ENCODE assay signal across 8 cellular contexts in the genomic region with DNA sequence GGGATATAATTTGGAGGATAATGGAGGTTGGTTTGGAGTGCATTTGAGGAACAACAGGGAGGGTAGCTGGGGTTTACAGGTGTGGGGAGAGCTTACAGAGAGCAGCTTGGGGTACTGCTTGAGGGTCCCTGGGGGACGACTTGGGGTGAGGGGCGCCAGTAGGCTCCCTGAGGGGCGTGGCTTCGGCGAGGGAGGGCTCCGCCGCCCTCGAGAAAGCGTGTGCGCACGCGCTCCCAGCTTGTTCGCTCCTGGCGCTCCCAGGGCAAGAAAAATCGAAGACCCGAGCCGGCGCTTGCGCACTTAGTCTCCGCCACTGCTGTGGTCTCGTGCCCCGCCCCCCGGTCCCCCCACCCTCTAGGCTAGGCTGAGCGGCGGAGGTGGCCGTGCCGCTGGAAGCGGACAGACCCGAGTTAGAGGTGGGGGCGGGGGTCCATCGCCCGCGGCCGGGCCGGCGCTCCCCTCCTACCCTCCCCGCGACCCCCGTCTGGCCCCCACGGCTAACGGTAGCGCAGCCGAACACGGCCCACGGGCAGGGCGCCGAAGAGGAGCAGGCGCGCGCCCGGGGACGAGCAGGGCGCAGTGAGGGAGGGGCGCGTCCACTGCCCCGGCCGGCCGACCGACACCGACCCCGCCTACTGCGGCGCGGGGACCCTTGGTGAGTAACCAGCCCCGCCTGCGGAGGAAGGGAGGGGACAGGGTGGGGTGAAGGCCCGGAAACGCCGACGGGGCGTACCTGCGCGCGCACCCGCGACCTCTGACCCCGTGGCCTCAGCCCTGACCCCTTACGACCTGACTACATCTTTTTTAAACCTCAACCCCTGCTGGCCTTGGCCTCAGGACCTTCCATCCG. TPM values are rescaled to one million over a fixed set of nuclear protein-coding genes. Genes with fewer than 3 reads are reported as not detected.
DNase-seq lines count a peak whose midpoint lies in the region; ATAC-seq and TF ChIP-seq lines count a peak whose summit lies in the region.

No MANE protein-coding gene starts in this region.

- peak overlapping the region; percentile 68; the same call in 1 of the 2 replicates for H3K9ac ChIP-seq in iPS-20b (ENCODE audit: low read depth, low read length)

- no peaks in the 10 kb centered on the region for H3K36me3 ChIP-seq in iPS-20b (ENCODE audit: insufficient read depth, low read depth, low read length)
- H3K36me3 ChIP-seq in spleen, result no peaks in the 10 kb centered on the region

- no peak for TF ChIP-seq POLR2A in spleen (IDR thresholded peaks at IDR 0.05)

- in situ Hi-C loops in astrocyte of the spinal cord (cut with HindIII; ENCODE audit: low sequenced_read_pairs), result no loop called here

- intact Hi-C loops in spleen (cut with DNase I; ENCODE audit: low total_unique reads), result no loop called here

- no peak overlapping the region for H3K27ac ChIP-seq in iPS-20b (ENCODE audit: low read length)
- peak overlapping the region; percentile 82 to 95 (median 90) for H3K27ac ChIP-seq in spleen

- 1 to 43% (median 3%) methylated on average over 16 to 76 of the region's 79 CpGs for WGBS in spleen, 5 donors

- ATAC-seq in HG03521 (IDR thresholded peaks at IDR 0.05; ENCODE audit: unreplicated experiment) (no peak), HG03520 (IDR thresholded peaks at IDR 0.05; ENCODE audit: unreplicated experiment) (no peak)

- no peaks in the 10 kb centered on the region for H3K4me1 ChIP-seq in iPS-20b (ENCODE audit: insufficient read depth, low read length)
- peaks cover 0 to 15% (median 0%) of the 10 kb centered on the region in 6 donors for H3K4me1 ChIP-seq in spleen

- no peaks in the 10 kb centered on the region for H3K27me3 ChIP-seq in iPS-20b (ENCODE audit: insufficient read depth, low read length)
- no peaks in the 10 kb centered on the region for H3K27me3 ChIP-seq in spleen (replicated peaks in 1 of 7)

- H3K4me3 ChIP-seq in astrocyte of the spinal cord (ENCODE audit: low read depth, low read length) (peak overlapping the region; percentile 45), iPS-20b (ENCODE audit: low read length) (peak overlapping the region; percentile 86), spleen (peak overlapping the region; percentile 25 to 79 (median 50))

- TF ChIP-seq CTCF in astrocyte of the spinal cord (IDR thresholded peaks at IDR 0.05; ENCODE audit: low read depth, low read length), result no peak
- no peak for TF ChIP-seq CTCF in spleen (IDR thresholded peaks at IDR 0.05 in 8 of 11, conservative IDR thresholded peaks at IDR 0.05 in 3 of 11)

- DNase-seq in GDM1 (lab: John Stamatoyannopoulos, UW) (peak; percentile 39), KG1 (lab: John Stamatoyannopoulos, UW) (peak; percentile 31), T-helper 1 cell (peak; percentile 19 to 71 (median 41)), astrocyte of the spinal cord (ENCODE audit: low read depth, low spot score) (peak; percentile 48), spleen (peak; percentile 89)

- H3K9me3 ChIP-seq in iPS-20b (ENCODE audit: insufficient read depth, low read depth, low read length) (no peaks in the 10 kb centered on the region), spleen (no peaks in the 10 kb centered on the region)

RNA-seq across cellular contexts. Expression of a gene that starts 5.4 kb away (rescaled TPM):
- total RNA-seq in spleen, result 1 to 10 TPM; 4.8 to 8.6 (median 7.1) TPM
- 1 to 10 TPM; 1.1 to 2.5 (median 1.4) TPM for polyA plus RNA-seq in spleen

RNA-seq across cellular contexts. Expression of a gene that starts 10.3 kb away (rescaled TPM):
- 10 to 100 TPM; 47.1 to 79.1 (median 64.9) TPM for total RNA-seq in spleen
- 10 to 100 TPM; 16.0 to 35.8 (median 18.7) TPM for polyA plus RNA-seq in spleen

RNA-seq across cellular contexts. Expression of a gene that starts 20.4 kb away (rescaled TPM):
- 10 to 100 TPM; 15.4 to 23.7 (median 18.9) TPM for total RNA-seq in spleen
- polyA plus RNA-seq in spleen, result 10 to 100 TPM; 15.9 to 17.9 (median 16.0) TPM

RNA-seq across cellular contexts. Expression of a gene that starts 26.2 kb away (rescaled TPM):
- 100 to 1,000 TPM in 1 of 7 donors, 10 to 100 TPM in 6; 59.3 to 123 (median 64.7) TPM for total RNA-seq in spleen
- 100 to 1,000 TPM in 1 of 3 donors, 10 to 100 TPM in 2; 49.3 to 122 (median 95.4) TPM for polyA plus RNA-seq in spleen

RNA-seq across cellular contexts. Expression of a gene that starts 51.4 kb away (rescaled TPM):
- 10 to 100 TPM; 48.0 to 93.6 (median 72.6) TPM for total RNA-seq in spleen
- 10 to 100 TPM; 20.0 to 42.2 (median 34.8) TPM for polyA plus RNA-seq in spleen

Comparison
In these comparisons a context has a peak if more than half of its experiments do, and no peak if none do; other contexts are left out.
1. DNase-seq: peak in every context shown above with its lines; median percentile 89 in spleen; 48 in astrocyte of the spinal cord; 41 in T-helper 1 cell; 39 in GDM1; 31 in KG1.